Comparison of ENCODE assay signal across 17 cellular contexts in genomic region chr20:38937978-38938473, GRCh38. TPM values are rescaled to one million over a fixed set of nuclear protein-coding genes. Genes with fewer than 3 reads are reported as not detected.
DNase-seq lines count a peak whose midpoint lies in the region; ATAC-seq and TF ChIP-seq lines count a peak whose summit lies in the region.
"Had no signal": no experiment of that assay in that cellular context is flagged by ENCODE, and none has a peak within 500 bp of the region (broad histone marks: within the 10 kb centered on the region; RNA-seq: fewer than 3 reads in every experiment).

No MANE protein-coding gene starts in this region.

- no peak for TF ChIP-seq CTCF in RWPE2 (IDR thresholded peaks at IDR 0.05; ENCODE audit: poor library complexity, severe bottlenecking)
- TF ChIP-seq CTCF in esophagus squamous epithelium (IDR thresholded peaks at IDR 0.05) = no peak

- peaks cover 27% of the 10 kb centered on the region for H3K4me1 ChIP-seq in RWPE2 (ENCODE audit: insufficient read depth, poor library complexity, severe bottlenecking)
- H3K4me1 ChIP-seq in esophagus squamous epithelium = peaks cover 24 to 78% (median 55%) of the 10 kb centered on the region in 3 donors

- intact Hi-C loops in cardiac septum (cut with DNase I) = no loop called here
- intact Hi-C loops in Right ventricle myocardium inferior (cut with DNase I) = no loop called here
- intact Hi-C loops in esophagus squamous epithelium (cut with DNase I) = no loop called here

- no peaks in the 10 kb centered on the region for H3K9me3 ChIP-seq in RWPE2 (ENCODE audit: severe bottlenecking)
- H3K9me3 ChIP-seq in esophagus squamous epithelium = no peaks in the 10 kb centered on the region

- TF ChIP-seq POLR2A in esophagus squamous epithelium (IDR thresholded peaks at IDR 0.05) = no peak

- 43 to 45% methylated on average over 7 of the region's 7 CpGs for WGBS in esophagus squamous epithelium, 2 donors

- H3K36me3 ChIP-seq in RWPE2 (ENCODE audit: low read depth) (peaks cover 89% of the 10 kb centered on the region), esophagus squamous epithelium (peaks cover 0 to 20% (median 0%) of the 10 kb centered on the region in 3 donors)

- no peak overlapping the region for H3K27ac ChIP-seq in RWPE2 (ENCODE audit: poor library complexity, severe bottlenecking)
- H3K27ac ChIP-seq in esophagus squamous epithelium = peak overlapping the region; percentile 16 to 78 (median 66)

- ATAC-seq in Right ventricle myocardium inferior (no peak), RWPE2 (ENCODE audit: low read depth) (peak; percentile 11), GM21825 (IDR thresholded peaks at IDR 0.05; ENCODE audit: unreplicated experiment) (no peak)
- ATAC-seq: HCT116, Panc1, SK-N-SH treated with all-trans-retinoic acid at 6 μM for 48 hours had no signal

- DNase-seq in cardiac septum (ENCODE audit: low spot score) (peak; percentile 31), Right ventricle myocardium inferior (ENCODE audit: missing footprints) (no peak), RWPE2 (ENCODE audit: low spot score) (peak; percentile 58), esophagus squamous epithelium (lab: John Stamatoyannopoulos, UW) (no peak), germinal center (ENCODE audit: low spot score) (no peak), NCI-H1694 (lab: John Stamatoyannopoulos, UW) (no peak)
- DNase-seq: AML-193; CD4-positive, CD25-positive, alpha-beta regulatory T cell; DMS79 treated with DMSO at 0.1 percent for 48 hours; NCI-H1048; NCI-H2227 treated with DMSO at 0.1 percent for 48 hours; NCI-H69; SHP77 had no signal

- H3K4me3 ChIP-seq in RWPE2 (ENCODE audit: severe bottlenecking) (no peak overlapping the region), esophagus squamous epithelium (no peak overlapping the region)

- H3K27me3 ChIP-seq in RWPE2 (ENCODE audit: insufficient read depth, poor library complexity, severe bottlenecking) (no peaks in the 10 kb centered on the region), esophagus squamous epithelium (no peaks in the 10 kb centered on the region)

RNA-seq across cellular contexts. Expression of gene FAM83D, which starts 11.8 kb away (rescaled TPM):
- total RNA-seq in cardiac septum (0.62 TPM), Right ventricle myocardium inferior (0.49 TPM), esophagus squamous epithelium (100 to 1,000 TPM in 1 of 4 donors, 10 to 100 TPM in 3; 53.8 to 105 (median 81.9) TPM)

RNA-seq across cellular contexts. Expression of gene DHX35, which starts 24.1 kb away (rescaled TPM):
- 11.4 TPM for total RNA-seq in cardiac septum
- total RNA-seq in Right ventricle myocardium inferior = 11.0 TPM
- total RNA-seq in esophagus squamous epithelium = 10 to 100 TPM in 2 of 4 donors, 1 to 10 TPM in 2; 4.4 to 14.7 (median 10.8) TPM

Comparison
In these comparisons a context has a peak if more than half of its experiments do, and no peak if none do; other contexts are left out.
1. DNase-seq: peak in cardiac septum (single experiment) and RWPE2 (single experiment); none in Right ventricle myocardium inferior (single experiment), esophagus squamous epithelium (single experiment), germinal center (single experiment) and NCI-H1694 (single experiment).
2. RNA of gene FAM83D, which starts 11.8 kb away (total RNA-seq): 53.8 to 105 TPM in esophagus squamous epithelium; 0.62 TPM in cardiac septum (single experiment) and 0.49 TPM in Right ventricle myocardium inferior (single experiment); every median in the first group is over 10 times any median in the second.